8 cellular contexts compared by ENCODE assay signal in genomic region chr10:6114758-6115410, GRCh38. TPM values are rescaled to one million over a fixed set of nuclear protein-coding genes. Genes with fewer than 3 reads are reported as not detected.
DNase-seq lines count a peak whose midpoint lies in the region; ATAC-seq and TF ChIP-seq lines count a peak whose summit lies in the region.

No MANE protein-coding gene starts in this region.

- intact Hi-C loops in esophagus squamous epithelium (cut with DNase I), result loop anchor here (5.0 kb wide), 1 partner anchor 287 kb away; no protein-coding TSS in a partner anchor
- intact Hi-C loops in sigmoid colon (cut with DNase I), result no loop called here

- H3K9me3 ChIP-seq in esophagus squamous epithelium, result no peaks in the 10 kb centered on the region
- H3K9me3 ChIP-seq in sigmoid colon, result no peaks in the 10 kb centered on the region

- H3K27ac ChIP-seq in esophagus squamous epithelium, result peak overlapping the region in 3 of 4 donors; percentile 17 to 26 (median 22)
- peak overlapping the region in 3 of 4 donors; percentile 8 to 44 (median 28) for H3K27ac ChIP-seq in sigmoid colon

- H3K36me3 ChIP-seq in esophagus squamous epithelium, result peaks cover 21 to 73% (median 42%) of the 10 kb centered on the region in 3 donors
- H3K36me3 ChIP-seq in sigmoid colon, result peaks cover 25 to 75% (median 39%) of the 10 kb centered on the region in 4 donors

- ATAC-seq in SK-N-SH treated with all-trans-retinoic acid at 6 μM for 48 hours, result peak; percentile 76

- no peaks in the 10 kb centered on the region for H3K27me3 ChIP-seq in esophagus squamous epithelium
- H3K27me3 ChIP-seq in sigmoid colon, result no peaks in the 10 kb centered on the region

- DNase-seq in esophagus squamous epithelium (lab: John Stamatoyannopoulos, UW) (no peak), sigmoid colon (no peak), DMS79 treated with DMSO at 0.1 percent for 48 hours (lab: John Stamatoyannopoulos, UW) (no peak), NCI-H1417 (lab: John Stamatoyannopoulos, UW) (no peak), NCI-H1694 (lab: John Stamatoyannopoulos, UW) (no peak), NCI-H2107 (lab: John Stamatoyannopoulos, UW) (no peak)

- no peak for TF ChIP-seq POLR2A in esophagus squamous epithelium (IDR thresholded peaks at IDR 0.05)
- TF ChIP-seq POLR2A in sigmoid colon (IDR thresholded peaks at IDR 0.05), result no peak

- TF ChIP-seq CTCF in GM12875 (IDR thresholded peaks at IDR 0.05; ENCODE audit: borderline replicate concordance, insufficient read depth, low read depth, low read length) (0 out of 2 replicates have a peak, but pooled peaks have one; percentile 8), esophagus squamous epithelium (IDR thresholded peaks at IDR 0.05) (no peak), sigmoid colon (IDR thresholded peaks at IDR 0.05) (no peak)

- H3K4me1 ChIP-seq in esophagus squamous epithelium (peaks cover 0 to 24% (median 9%) of the 10 kb centered on the region in 3 donors), sigmoid colon (peaks cover 0 to 14% (median 2%) of the 10 kb centered on the region in 4 donors)

- TF ChIP-seq EP300 in sigmoid colon (IDR thresholded peaks at IDR 0.05), result no peak

- no peak overlapping the region for H3K4me3 ChIP-seq in GM12875 (ENCODE audit: low read depth, low read length)
- H3K4me3 ChIP-seq in esophagus squamous epithelium, result no peak overlapping the region
- H3K4me3 ChIP-seq in sigmoid colon, result no peak overlapping the region

- 64 to 68% methylated on average over 4 of the region's 4 CpGs for WGBS in esophagus squamous epithelium, 2 donors
- WGBS in sigmoid colon, 2 donors, result 54 to 77% methylated on average over 4 of the region's 4 CpGs

TF ChIP-seq in SK-N-SH treated with all-trans-retinoic acid at 6 μM for 48 hours, 23 proteins besides CTCF, POLR2A, EP300 and RAD21:
- TF ChIP-seq SNAI2 (CRISPR knock-in tag; IDR thresholded peaks at IDR 0.05) (no peak), CREB5 (CRISPR knock-in tag; IDR thresholded peaks at IDR 0.05; ENCODE audit: low read depth) (no peak), ZFP3 (CRISPR knock-in tag; IDR thresholded peaks at IDR 0.05) (no peak)

RNA-seq across cellular contexts. Expression of gene RBM17, which starts 26.1 kb away (rescaled TPM):
- total RNA-seq in esophagus squamous epithelium, result 10 to 100 TPM; 35.7 to 61.8 (median 39.4) TPM
- 10 to 100 TPM; 50.8 to 63.1 (median 54.8) TPM for total RNA-seq in sigmoid colon
- 10 to 100 TPM; 32.8 to 74.2 (median 40.2) TPM for polyA plus RNA-seq in sigmoid colon

RNA-seq across cellular contexts. Expression of gene IL2RA, which starts 52.7 kb away (rescaled TPM):
- total RNA-seq in esophagus squamous epithelium, result 1 to 10 TPM in 2 of 4 donors, under 1 TPM in 1, not detected in 1; 0.70 to 3.8 (median 3.0) TPM
- 1 to 10 TPM in 2 of 4 donors, under 1 TPM in 1, not detected in 1; 0.99 to 9.0 (median 2.5) TPM for total RNA-seq in sigmoid colon
- polyA plus RNA-seq in sigmoid colon, result 10 to 100 TPM in 1 of 3 donors, 1 to 10 TPM in 1, under 1 TPM in 1; 0.60 to 14.0 (median 6.9) TPM
